In the genomic region with DNA sequence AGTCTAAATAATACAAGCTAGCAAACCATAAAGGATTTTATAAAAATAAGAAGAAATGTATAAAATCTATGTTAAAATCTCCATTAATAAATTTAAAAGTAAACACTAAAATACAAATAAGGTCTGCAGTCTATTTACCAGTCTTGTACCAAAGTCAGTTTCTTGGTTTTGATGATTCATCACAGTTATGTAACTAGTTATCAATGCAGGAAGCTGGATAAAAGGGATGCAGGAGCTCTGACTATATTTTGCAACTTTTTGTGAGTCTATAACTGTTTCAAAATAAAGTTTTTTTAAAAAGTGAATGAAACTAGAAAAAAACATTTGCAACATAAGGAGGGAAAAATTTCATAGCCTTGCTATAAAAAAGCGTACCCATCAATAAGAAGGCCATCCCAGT, we compare ENCODE assay signal across 22 cellular contexts.
A peak's percentile ranks its signal among the peaks of the same experiment; 100 is the strongest.
DNase-seq lines count a peak whose midpoint lies in the region; ATAC-seq, FAIRE-seq and TF ChIP-seq lines count a peak whose summit lies in the region.
"Had no signal": no experiment of that assay in that cellular context is flagged by ENCODE, and none has a peak within 500 bp of the region (broad histone marks: within the 10 kb centered on the region; RNA-seq: fewer than 3 reads in every experiment).

No MANE protein-coding gene starts in this region.

- BruUV-seq in mammary epithelial cell (replicated peaks; lab: Mats Ljungman, UMichigan), result no TSS peak

- H3K4me3 ChIP-seq in mammary epithelial cell (replicated peaks in 1 of 3; ENCODE audit: insufficient read depth in 1 of 3, low read depth in 2 of 3, low read length in 3 of 3), result no peak overlapping the region
- H3K4me3 ChIP-seq in lower lobe of right lung, result no peak overlapping the region
- H3K4me3 ChIP-seq: HAP-1, lung, pancreas, upper lobe of right lung had no signal

- H3K9me3 ChIP-seq in mammary epithelial cell (replicated peaks; ENCODE audit: insufficient read depth, low read length) (no peaks in the 10 kb centered on the region), lower lobe of right lung (no peaks in the 10 kb centered on the region)
- H3K9me3 ChIP-seq: Caco-2, HAP-1, pancreas, upper lobe of right lung had no signal

- no peak overlapping the region for H3K9ac ChIP-seq in mammary epithelial cell (ENCODE audit: insufficient read depth, low read length)
- H3K9ac ChIP-seq: KMS-11 had no signal

- ATAC-seq in lower lobe of right lung, result no peak
- ATAC-seq: sciatic nerve, T-cell, upper lobe of right lung had no signal

- no peak for FAIRE-seq in D721Med (lab: Jason Lieb, UNC)
- FAIRE-seq: pancreas had no signal

- DNase-seq in GM04504 (ENCODE audit: low read depth) (peak; percentile 9), NOMO-1 (lab: John Stamatoyannopoulos, UW; ENCODE audit: unreplicated experiment in 2 of 2) (peak; percentile 19 to 66), mammary epithelial cell (peak; percentile 14), non-pigmented ciliary epithelial cell (ENCODE audit: low read depth) (peak; percentile 10), NCI-H187 treated with DMSO at 0.1 percent for 48 hours (lab: John Stamatoyannopoulos, UW) (no peak), lower lobe of right lung (no peak), D721Med (ENCODE audit: insufficient read length, low spot score) (no peak)
- DNase-seq: activated CD4-positive, alpha-beta T cell treated with anti-CD3 and anti-CD28 coated beads, Interleukin-2, amount 50 U/mL, for 4 hours; activated naive CD4-positive, alpha-beta T cell treated with anti-CD3 and anti-CD28 coated beads, Interleukin-2, amount 10 ng/mL, durations not matched to agents 7 days and 5 days; Caco-2; head of caudate nucleus; NCI-H1417 treated with DMSO at 0.1 percent for 48 hours; NCI-H2171; NCI-H82; pancreas; RPMI8226; T-cell; upper lobe of right lung had no signal

- WGBS in mammary epithelial cell (ENCODE audit: low coverage, missing lambda C conversion rate), result 84% methylated on average over 1 of the region's 1 CpG

- no peaks in the 10 kb centered on the region for H3K79me2 ChIP-seq in mammary epithelial cell (ENCODE audit: insufficient read depth, low read length)

- no peak overlapping the region for H3K4me2 ChIP-seq in mammary epithelial cell (ENCODE audit: insufficient read depth, low read depth, low read length)
- H3K4me2 ChIP-seq: KMS-11 had no signal

- no peak overlapping the region for H3K27ac ChIP-seq in mammary epithelial cell (ENCODE audit: insufficient read depth, low read depth, low read length)
- H3K27ac ChIP-seq in lower lobe of right lung, result no peak overlapping the region
- H3K27ac ChIP-seq: KMS-11, pancreas, upper lobe of right lung had no signal

- H2AFZ ChIP-seq in mammary epithelial cell (ENCODE audit: low read depth, low read length), result no peak overlapping the region

- H3K36me3 ChIP-seq in mammary epithelial cell (ENCODE audit: insufficient read depth, low read length) (no peaks in the 10 kb centered on the region), lower lobe of right lung (no peaks in the 10 kb centered on the region)
- H3K36me3 ChIP-seq: HAP-1, pancreas, upper lobe of right lung had no signal

- no peaks in the 10 kb centered on the region for H3K27me3 ChIP-seq in mammary epithelial cell (ENCODE audit: insufficient read depth, low read length)
- no peaks in the 10 kb centered on the region for H3K27me3 ChIP-seq in lower lobe of right lung (ENCODE audit: low read depth)
- H3K27me3 ChIP-seq: pancreas, upper lobe of right lung had no signal

- H3K4me1 ChIP-seq in mammary epithelial cell (ENCODE audit: insufficient read depth, low read length) (no peaks in the 10 kb centered on the region), lower lobe of right lung (no peaks in the 10 kb centered on the region)
- H3K4me1 ChIP-seq: Caco-2, HAP-1, pancreas, upper lobe of right lung had no signal

- in situ Hi-C loops in mammary epithelial cell (cut with MboI; ENCODE audit: low sequenced_read_pairs in 2 of 2), result no loop called here

- intact Hi-C loops in mammary epithelial cell (cut with micrococcal nuclease), result no loop called here
- intact Hi-C loops in lower lobe of right lung (cut with DNase I), result no loop called here

- CTCF ChIA-PET in mammary epithelial cell (lab: Charles Lee; ENCODE audit: low non-redundant PET), result no interaction called here

- dilution Hi-C loops in mammary epithelial cell (cut with HindIII; ENCODE audit: low sequenced_read_pairs), result no loop called here

- TF ChIP-seq CTCF in mammary epithelial cell (conservative IDR thresholded peaks at IDR 0.05 in 1 of 2, IDR thresholded peaks at IDR 0.05 in 1 of 2; ENCODE audit: extremely low read depth in 1 of 2, insufficient read depth in 1 of 2, low read depth in 1 of 2, low read length in 2 of 2) (no peak), lower lobe of right lung (IDR thresholded peaks at IDR 0.05) (no peak), D721Med (IDR thresholded peaks at IDR 0.05; ENCODE audit: insufficient read depth, missing control alignments) (no peak)

- H4K20me1 ChIP-seq in mammary epithelial cell (ENCODE audit: insufficient read depth, low read length), result no peaks in the 10 kb centered on the region

Comparison
In these comparisons a context has a peak if more than half of its experiments do, and no peak if none do; other contexts are left out.
1. DNase-seq: peak in GM04504 (single experiment), NOMO-1 (2 of 2), mammary epithelial cell (single experiment) and non-pigmented ciliary epithelial cell (single experiment); none in NCI-H187 treated with DMSO at 0.1 percent for 48 hours (single experiment), lower lobe of right lung (single experiment) and D721Med (single experiment).